8 cellular contexts compared by ENCODE assay signal in the genomic region with DNA sequence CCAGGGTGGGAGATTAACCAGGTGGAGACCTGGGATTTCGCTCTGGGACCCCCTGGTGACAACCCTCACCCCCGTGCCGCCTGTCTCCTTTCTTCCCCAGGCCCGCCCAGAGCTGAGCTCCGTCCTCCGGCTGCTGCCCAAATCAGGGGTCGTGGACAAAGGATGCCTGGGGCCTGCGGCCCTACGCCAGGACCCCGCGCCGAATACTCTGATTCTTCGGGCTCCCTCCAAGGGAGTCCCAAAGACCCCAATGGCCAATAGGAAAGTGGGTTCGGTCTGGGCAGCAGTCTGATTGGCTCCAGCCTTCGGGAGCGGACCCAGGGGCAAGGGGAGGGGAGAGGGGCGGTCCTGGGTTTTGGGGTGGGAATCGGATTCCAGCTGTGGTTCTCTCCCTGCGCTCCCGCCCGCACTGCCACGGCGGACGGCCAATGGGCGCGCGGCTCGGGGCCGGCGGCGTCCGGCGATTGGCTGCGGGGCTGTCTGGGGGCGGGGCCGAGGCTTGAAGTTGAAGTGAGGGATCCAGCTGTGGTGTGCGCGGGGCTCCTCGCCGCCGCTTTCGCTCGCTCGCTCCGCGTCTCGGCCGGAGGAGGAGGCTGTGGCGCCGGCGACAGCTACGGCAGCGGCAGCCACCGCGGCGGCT. TPM values are rescaled to one million over a fixed set of nuclear protein-coding genes. Genes with fewer than 3 reads are reported as not detected.
DNase-seq lines count a peak whose midpoint lies in the region; ATAC-seq and TF ChIP-seq lines count a peak whose summit lies in the region.

A gene (plus strand): TSS at position 531 of the 640 bp plus-strand sequence. CDS start 745 bp downstream, outside the sequence.

- H3K36me3 ChIP-seq in left lung: peaks cover 0 to 11% of the 10 kb centered on the region in 2 donors

- peak within 1 kb of the TSS; percentile 55 for H3K4me3 Mint-ChIP-seq in activated CD4-positive, alpha-beta T cell treated with anti-CD3 and anti-CD28 coated beads for 36 hours

- H3K4me1 Mint-ChIP-seq in activated CD4-positive, alpha-beta T cell treated with anti-CD3 and anti-CD28 coated beads for 36 hours: peaks cover 21% of the 10 kb centered on the region

- peaks cover 25 to 36% of the 10 kb centered on the region in 2 donors for H3K4me1 ChIP-seq in left lung

- no peaks in the 10 kb centered on the region for H3K36me3 Mint-ChIP-seq in activated CD4-positive, alpha-beta T cell treated with anti-CD3 and anti-CD28 coated beads for 36 hours (ENCODE audit: low read depth)

- H3K9me3 Mint-ChIP-seq in activated CD4-positive, alpha-beta T cell treated with anti-CD3 and anti-CD28 coated beads for 36 hours (ENCODE audit: low read depth): no peaks in the 10 kb centered on the region

- no peak for TF ChIP-seq CTCF in choroid plexus epithelial cell (conservative IDR thresholded peaks at IDR 0.05; ENCODE audit: low read depth, low read length)
- no peak for TF ChIP-seq CTCF in left lung (IDR thresholded peaks at IDR 0.05)

- H3K9me3 ChIP-seq in left lung: no peaks in the 10 kb centered on the region

- H3K27ac Mint-ChIP-seq in activated CD4-positive, alpha-beta T cell treated with anti-CD3 and anti-CD28 coated beads for 36 hours: no peak within 1 kb of the TSS

- peak within 1 kb of the TSS; percentile 40 for H3K4me3 ChIP-seq in choroid plexus epithelial cell (ENCODE audit: low read depth, low read length)
- peak within 1 kb of the TSS; percentile 47 to 51 for H3K4me3 ChIP-seq in left lung

- POLR2A ChIA-PET in activated CD4-positive, alpha-beta T cell treated with anti-CD3 and anti-CD28 coated beads for 36 hours (lab: Charles Lee): interaction anchor here (0.8 kb wide), 1 partner anchor 306 kb away, joined by 4 read pairs; a partner anchor contains a TSS

- ATAC-seq in GM18907 (IDR thresholded peaks at IDR 0.05; ENCODE audit: unreplicated experiment): peak; percentile 88
- ATAC-seq in HG03108 (IDR thresholded peaks at IDR 0.05; ENCODE audit: unreplicated experiment): peak; percentile 90
- peak; percentile 94 for ATAC-seq in activated CD4-positive, alpha-beta T cell treated with anti-CD3 and anti-CD28 coated beads for 36 hours
- ATAC-seq in left lung: peak; percentile 86

- DNase-seq in AG08395 (ENCODE audit: low spot score) (peak; percentile 97), NCI-H2227 treated with DMSO at 0.1 percent for 48 hours (lab: John Stamatoyannopoulos, UW) (peak; percentile 92), choroid plexus epithelial cell (ENCODE audit: low read depth) (peak; percentile 71), left lung (peak; percentile 87 to 93)
- peak; percentile 93 for DNase-seq in activated CD4-positive, alpha-beta T cell treated with anti-CD3 and anti-CD28 coated beads for 36 hours
- DNase-seq in stimulated activated CD4-positive, alpha-beta T cell treated with anti-CD3 and anti-CD28 coated beads, Interleukin-1b, Interleukin-23, amount 100 ng/mL, for 48 hours: peak; percentile 87

- CTCF ChIA-PET in activated CD4-positive, alpha-beta T cell treated with anti-CD3 and anti-CD28 coated beads for 36 hours (lab: Charles Lee): interaction anchor here (1.0 to 1.7 kb wide), 6 partner anchors 10 to 85 kb away, joined by 3 to 8 read pairs (median 4); no protein-coding TSS in a partner anchor

- intact Hi-C loops in activated CD4-positive, alpha-beta T cell treated with anti-CD3 and anti-CD28 coated beads for 36 hours (cut with DNase I, micrococcal nuclease): loop anchor here (1.0 to 5.0 kb wide), 5 partner anchors 13 to 78 kb away; a partner anchor contains a TSS
- intact Hi-C loops in left lung (cut with DNase I): no loop called here

- H3K27me3 Mint-ChIP-seq in activated CD4-positive, alpha-beta T cell treated with anti-CD3 and anti-CD28 coated beads for 36 hours: peaks cover 51% of the 10 kb centered on the region

- H3K27me3 ChIP-seq in left lung: peaks cover 38 to 89% of the 10 kb centered on the region in 2 donors

- no peak within 1 kb of the TSS for H3K27ac ChIP-seq in left lung

RNA-seq across cellular contexts. Expression of the gene that starts here (rescaled TPM):
- not detected for total RNA-seq in activated CD4-positive, alpha-beta T cell treated with anti-CD3 and anti-CD28 coated beads for 36 hours
- total RNA-seq in left lung: 1 to 10 TPM in 1 of 2 donors, under 1 TPM in 1; 0.50 to 4.3 TPM

Comparison
In these comparisons a context has a peak if more than half of its experiments do, and no peak if none do; other contexts are left out.
1. Peak in DNase-seq and ATAC-seq in activated CD4-positive, alpha-beta T cell treated with anti-CD3 and anti-CD28 coated beads for 36 hours; RNA of the gene not detected or under 1 TPM.
2. intact Hi-C loops: an anchor here in activated CD4-positive, alpha-beta T cell treated with anti-CD3 and anti-CD28 coated beads for 36 hours (1.0 to 5.0 kb wide); none called in left lung.